In the genomic region with DNA sequence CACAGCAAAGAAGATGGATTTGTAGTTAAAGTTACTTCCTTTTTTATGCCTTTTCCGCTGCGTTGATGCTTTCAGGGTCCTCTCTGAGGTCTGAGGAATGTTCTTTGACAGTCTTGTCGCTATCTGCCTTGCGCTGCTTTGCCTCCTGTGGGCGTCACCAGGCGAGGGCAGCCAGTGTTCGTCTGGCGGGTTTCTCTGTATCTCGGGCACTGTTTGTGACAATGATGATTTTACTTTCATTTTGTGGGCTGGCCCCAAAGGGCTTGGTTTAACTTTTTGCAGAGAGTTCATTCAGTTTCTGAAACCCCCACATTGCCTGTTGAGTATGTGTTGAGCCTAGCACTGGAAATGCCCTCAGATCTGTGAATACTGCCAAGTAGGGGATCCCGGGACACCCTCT, we compare ENCODE assay signal across 8 cellular contexts. TPM values are rescaled to one million over a fixed set of nuclear protein-coding genes. Genes with fewer than 3 reads are reported as not detected.
DNase-seq lines count a peak whose midpoint lies in the region; ATAC-seq and TF ChIP-seq lines count a peak whose summit lies in the region.

No MANE protein-coding gene starts in this region.

- no peak overlapping the region for H3K14ac ChIP-seq in H9 (ENCODE audit: insufficient read depth, low read length)

- peak overlapping the region in 8 of 10 donors; percentile 3 to 74 (median 32) for H3K27ac ChIP-seq in heart right ventricle
- no peak overlapping the region for H3K27ac ChIP-seq in H9 (ENCODE audit: insufficient read length, low read depth, low read length)

- intact Hi-C loops in heart right ventricle (cut with DNase I) = loop anchor here in 3 of 10 donors (2.0 to 10.0 kb wide), 2 partner anchors 154 to 630 kb away; no protein-coding TSS in a partner anchor

- peak; percentile 74 for ATAC-seq in GM19452 (IDR thresholded peaks at IDR 0.05; ENCODE audit: unreplicated experiment)
- ATAC-seq in HG03565 (IDR thresholded peaks at IDR 0.05; ENCODE audit: unreplicated experiment) = peak; percentile 53
- peak in 4 of 8 donors; percentile 32 to 52 (median 36) for ATAC-seq in heart right ventricle

- H2BK5ac ChIP-seq in H9 (ENCODE audit: insufficient read length, low read length) = no peak overlapping the region

- no peak overlapping the region for H3T11ph ChIP-seq in H9 (ENCODE audit: low read length)

- H3K23me2 ChIP-seq in H9 (ENCODE audit: insufficient read length, low read depth, low read length, poor library complexity, severe bottlenecking) = no peaks in the 10 kb centered on the region

- H4K8ac ChIP-seq in H9 (replicated peaks; ENCODE audit: insufficient read length, low read depth, low read length) = no peak overlapping the region

- no peak overlapping the region for H4K5ac ChIP-seq in H9 (ENCODE audit: insufficient read length, low read depth, low read length)

- no peak overlapping the region for H3K4me3 Mint-ChIP-seq in H9

- H3K79me2 ChIP-seq in H9 (ENCODE audit: insufficient read depth, low read length) = no peaks in the 10 kb centered on the region

- H3K56ac ChIP-seq in H9 (ENCODE audit: insufficient read length, low read depth, low read length) = no peak overlapping the region

- no peak overlapping the region for H3K23ac ChIP-seq in H9 (ENCODE audit: insufficient read length, low read depth, low read length)

- peak overlapping the region in 9 of 10 donors; percentile 4 to 49 (median 39) for H3K4me3 ChIP-seq in heart right ventricle

- no peaks in the 10 kb centered on the region for H3K79me1 ChIP-seq in H9 (ENCODE audit: insufficient read depth, low read depth, low read length, poor library complexity, severe bottlenecking)

- H4K91ac ChIP-seq in H9 (ENCODE audit: insufficient read length, low read depth, low read length) = no peak overlapping the region

- H3K27me3 ChIP-seq in heart right ventricle = no peaks in the 10 kb centered on the region
- H3K27me3 ChIP-seq in H9 (ENCODE audit: insufficient read depth, low read length) = no peaks in the 10 kb centered on the region

- peaks cover 10 to 63% (median 48%) of the 10 kb centered on the region in 9 donors for H3K4me1 ChIP-seq in heart right ventricle
- H3K4me1 ChIP-seq in H9 (ENCODE audit: insufficient read depth, low read length) = no peaks in the 10 kb centered on the region

- H3K4me1 Mint-ChIP-seq in H9 = peaks cover 2 to 7% of the 10 kb centered on the region in 2 experiments; a peak in 1 of 4 replicates

- TF ChIP-seq CTCF in heart right ventricle (IDR thresholded peaks at IDR 0.05) (no peak), H9 (conservative IDR thresholded peaks at IDR 0.05) (no peak)

- H3K9ac ChIP-seq in H9 (ENCODE audit: extremely low read depth, insufficient read length, low read length) = no peak overlapping the region

- H3K36me3 ChIP-seq in heart right ventricle = peaks cover 0 to 33% (median 0%) of the 10 kb centered on the region in 9 donors

- H3K18ac ChIP-seq in H9 (ENCODE audit: insufficient read length, low read depth, low read length) = no peak overlapping the region

- no peak overlapping the region for H3K4me2 ChIP-seq in H9 (ENCODE audit: insufficient read depth, insufficient read length, low read length)

- H2BK15ac ChIP-seq in H9 (ENCODE audit: low read depth, low read length) = no peak overlapping the region

- peaks cover 2 to 5% of the 10 kb centered on the region in 2 experiments for H3K9me3 Mint-ChIP-seq in H9

- no peak overlapping the region for H2BK120ac ChIP-seq in H9 (ENCODE audit: low read depth, low read length, poor library complexity, severe bottlenecking)

- no peak overlapping the region for H2AFZ ChIP-seq in H9 (ENCODE audit: low read length)

- H3K9me3 ChIP-seq in heart right ventricle (no peaks in the 10 kb centered on the region), H9 (ENCODE audit: control insufficient read depth, low read depth, low read length) (no peaks in the 10 kb centered on the region)

- H2BK20ac ChIP-seq in H9 (ENCODE audit: low read depth, low read length, poor library complexity, severe bottlenecking) = no peak overlapping the region

- H3K27ac Mint-ChIP-seq in H9 = peak overlapping the region in 1 of 3 experiments; percentile 56; a peak in 2 of 7 replicates

- no peaks in the 10 kb centered on the region for H3K27me3 Mint-ChIP-seq in H9 (ENCODE audit: low read depth)

- H4K20me1 ChIP-seq in H9 (ENCODE audit: control insufficient read depth, insufficient read depth, insufficient read length) = no peaks in the 10 kb centered on the region

- peak; percentile 73 for DNase-seq in activated CD8-positive, alpha-beta memory T cell treated with anti-CD3 and anti-CD28 coated beads, Interleukin-2, amount 50 U/mL, for 4 hours
- DNase-seq in heart right ventricle (peak in 1 of 2 donors; percentile 27), H9 (no peak), NCI-H1092 treated with DMSO at 0.1 percent for 48 hours (lab: John Stamatoyannopoulos, UW) (no peak), T1000 (lab: John Stamatoyannopoulos, UW) (no peak)
- peak; percentile 58 for DNase-seq in stimulated activated CD8-positive, alpha-beta memory T cell treated with anti-CD3 and anti-CD28 coated beads, Interleukin-12 subunit alpha, Interleukin-12 subunit beta, amount 100 ng/mL, for 24 hours (ENCODE audit: extremely low read depth)

- 13 to 15% methylated on average over 10 of the region's 10 CpGs for WGBS in heart right ventricle, 2 donors
- WGBS in H9 (ENCODE audit: extremely low coverage, insufficient read length, low lambda C conversion rate) = no CpG with 5 or more reads among the region's 10 CpGs

- H2BK12ac ChIP-seq in H9 (ENCODE audit: insufficient read length, low read depth, low read length) = no peak overlapping the region

- no peak overlapping the region for H2AK5ac ChIP-seq in H9 (ENCODE audit: insufficient read length, low read length)

- H3K36me3 Mint-ChIP-seq in H9 (ENCODE audit: insufficient read depth in 1 of 3, low read depth in 3 of 3) = peaks cover 8 to 42% (median 40%) of the 10 kb centered on the region in 3 experiments; a peak in 6 of 7 replicates

- H3K4ac ChIP-seq in H9 (ENCODE audit: low read depth, low read length) = no peak overlapping the region

RNA-seq across cellular contexts. Expression of a gene that starts 24.6 kb away (rescaled TPM):
- 10 to 100 TPM; 22.2 to 28.7 (median 23.6) TPM for total RNA-seq in heart right ventricle
- polyA plus RNA-seq in heart right ventricle = 10 to 100 TPM; 15.4 to 27.5 TPM
- 52.8 and 54.7 TPM in 2 replicates for total RNA-seq in H9 (2021)

Comparison
In these comparisons a context has a peak if more than half of its experiments do, and no peak if none do; other contexts are left out.
1. DNase-seq: peak in activated CD8-positive, alpha-beta memory T cell treated with anti-CD3 and anti-CD28 coated beads, Interleukin-2, amount 50 U/mL, for 4 hours (single experiment) and stimulated activated CD8-positive, alpha-beta memory T cell treated with anti-CD3 and anti-CD28 coated beads, Interleukin-12 subunit alpha, Interleukin-12 subunit beta, amount 100 ng/mL, for 24 hours (single experiment); none in H9 (single experiment), NCI-H1092 treated with DMSO at 0.1 percent for 48 hours (single experiment) and T1000 (single experiment).